In genomic region chr17:40539711-40540411, GRCh38 we compare ENCODE assay signal across 13 cellular contexts. TPM values are rescaled to one million over a fixed set of nuclear protein-coding genes. Genes with fewer than 3 reads are reported as not detected.
DNase-seq lines count a peak whose midpoint lies in the region; ATAC-seq, FAIRE-seq and TF ChIP-seq lines count a peak whose summit lies in the region.
"Had no signal": no experiment of that assay in that cellular context is flagged by ENCODE, and none has a peak within 500 bp of the region (broad histone marks: within the 10 kb centered on the region; RNA-seq: fewer than 3 reads in every experiment).

No MANE protein-coding gene starts in this region.

- DNase-seq in HFFc6 (no peak), kidney (peak; percentile 41), spleen (peak; percentile 58), substantia nigra (lab: John Stamatoyannopoulos, UW) (no peak), kidney tubule cell (ENCODE audit: low spot score) (no peak), DMS153 treated with DMSO at 0.1 percent for 48 hours (lab: John Stamatoyannopoulos, UW; ENCODE audit: unreplicated experiment) (no peak)
- DNase-seq in activated T-helper 1 cell treated with anti-CD3 and anti-CD28 coated beads, Interleukin-12 subunit alpha, Interleukin-12 subunit beta, Interleukin-2, Interleukin-4 antibody, amounts not matched to agents 30 ng/mL and 10 ng/mL and 1 ng/mL, durations not matched to agents 14 hours and 24 hours and 36 hours (ENCODE audit: low spot score) = no peak
- DNase-seq: DMS79, NCI-H446, nucleus accumbens, SK-N-SH had no signal

- H3K4me3 ChIP-seq in kidney (ENCODE audit: low read length in 2 of 2) = no peak overlapping the region
- H3K4me3 ChIP-seq in spleen = no peak overlapping the region

- peak overlapping the region; percentile 7; the same call in 1 of the 2 replicates for H3K27ac Mint-ChIP-seq in HFFc6
- peak overlapping the region; percentile 88 for H3K27ac Mint-ChIP-seq in activated T-helper 1 cell treated with anti-CD3 and anti-CD28 coated beads, Interleukin-12 subunit alpha, Interleukin-12 subunit beta, Interleukin-2, Interleukin-4 antibody, amounts not matched to agents 30 ng/mL and 10 ng/mL and 1 ng/mL, durations not matched to agents 14 hours and 24 hours and 36 hours

- 85 to 91% (median 86%) methylated on average over 8 to 9 of the region's 9 CpGs for WGBS in spleen, 5 donors

- no peak for TF ChIP-seq CTCF in HFFc6 (IDR thresholded peaks at IDR 0.05)
- no peak for TF ChIP-seq CTCF in kidney (IDR thresholded peaks at IDR 0.05; ENCODE audit: borderline replicate concordance, extremely low read depth, insufficient read depth)
- no peak for TF ChIP-seq CTCF in spleen (IDR thresholded peaks at IDR 0.05 in 8 of 11, conservative IDR thresholded peaks at IDR 0.05 in 3 of 11)

- peaks cover 38 to 55% of the 10 kb centered on the region in 2 donors for H3K4me1 ChIP-seq in kidney (ENCODE audit: control insufficient read depth in 1 of 2, insufficient read depth in 1 of 2, low read depth in 1 of 2, low read length in 2 of 2)
- peaks cover 54 to 98% (median 85%) of the 10 kb centered on the region in 6 donors for H3K4me1 ChIP-seq in spleen

- no peak overlapping the region for H3K9ac ChIP-seq in kidney (ENCODE audit: low read length in 2 of 2)
- H3K9ac ChIP-seq: SK-N-SH had no signal

- no peaks in the 10 kb centered on the region for H3K9me3 Mint-ChIP-seq in HFFc6
- H3K9me3 Mint-ChIP-seq in activated T-helper 1 cell treated with anti-CD3 and anti-CD28 coated beads, Interleukin-12 subunit alpha, Interleukin-12 subunit beta, Interleukin-2, Interleukin-4 antibody, amounts not matched to agents 30 ng/mL and 10 ng/mL and 1 ng/mL, durations not matched to agents 14 hours and 24 hours and 36 hours = no peaks in the 10 kb centered on the region

- H3K9me3 ChIP-seq in kidney (ENCODE audit: control insufficient read depth in 1 of 2, low read length in 2 of 2) (no peaks in the 10 kb centered on the region), spleen (no peaks in the 10 kb centered on the region)
- H3K9me3 ChIP-seq: SK-N-SH had no signal

- H3K36me3 ChIP-seq in kidney (ENCODE audit: control insufficient read depth in 1 of 2, insufficient read depth in 2 of 2, low read length in 2 of 2) (no peaks in the 10 kb centered on the region), spleen (no peaks in the 10 kb centered on the region)

- H3K4me3 Mint-ChIP-seq in HFFc6 = no peak overlapping the region
- H3K4me3 Mint-ChIP-seq in activated T-helper 1 cell treated with anti-CD3 and anti-CD28 coated beads, Interleukin-12 subunit alpha, Interleukin-12 subunit beta, Interleukin-2, Interleukin-4 antibody, amounts not matched to agents 30 ng/mL and 10 ng/mL and 1 ng/mL, durations not matched to agents 14 hours and 24 hours and 36 hours = peak overlapping the region; percentile 61

- H3K27ac ChIP-seq in kidney (ENCODE audit: low read depth in 2 of 2, low read length in 2 of 2) (peak overlapping the region; percentile 36 to 62), spleen (peak overlapping the region in 7 of 8 donors; percentile 85 to 91 (median 88)), substantia nigra (ENCODE audit: low read depth, low read length, poor library complexity, severe bottlenecking) (no peak overlapping the region)

- no peak for ATAC-seq in GM18505 (IDR thresholded peaks at IDR 0.05; ENCODE audit: unreplicated experiment)

- intact Hi-C loops in activated T-helper 1 cell treated with anti-CD3 and anti-CD28 coated beads, Interleukin-12 subunit alpha, Interleukin-12 subunit beta, Interleukin-2, Interleukin-4 antibody, amounts not matched to agents 30 ng/mL and 10 ng/mL and 1 ng/mL, durations not matched to agents 14 hours and 24 hours and 36 hours (cut with micrococcal nuclease) = loop anchor here (2.0 to 10.0 kb wide), 5 partner anchors 59 to 1127 kb away; partner anchors contain the start of genes CDC6 and WIPF2
- intact Hi-C loops in kidney (cut with DNase I) (loop anchor here (10.0 kb wide), 1 partner anchor 95 kb away; the partner anchor contains the start of gene IGFBP4), spleen (cut with DNase I; ENCODE audit: low total_unique reads) (loop anchor here (10.0 kb wide), 2 partner anchors 145 to 235 kb away; partner anchors contain the start of gene RARA)

- no peak for FAIRE-seq in kidney (lab: Jason Lieb, UNC)
- FAIRE-seq: GM18507 had no signal

- no peaks in the 10 kb centered on the region for H3K36me3 Mint-ChIP-seq in HFFc6 (ENCODE audit: low read depth)
- peaks cover 13% of the 10 kb centered on the region for H3K36me3 Mint-ChIP-seq in activated T-helper 1 cell treated with anti-CD3 and anti-CD28 coated beads, Interleukin-12 subunit alpha, Interleukin-12 subunit beta, Interleukin-2, Interleukin-4 antibody, amounts not matched to agents 30 ng/mL and 10 ng/mL and 1 ng/mL, durations not matched to agents 14 hours and 24 hours and 36 hours (ENCODE audit: low read depth)

- peaks cover 52% of the 10 kb centered on the region for H3K4me1 Mint-ChIP-seq in HFFc6 (ENCODE audit: low read depth)
- peaks cover 83% of the 10 kb centered on the region for H3K4me1 Mint-ChIP-seq in activated T-helper 1 cell treated with anti-CD3 and anti-CD28 coated beads, Interleukin-12 subunit alpha, Interleukin-12 subunit beta, Interleukin-2, Interleukin-4 antibody, amounts not matched to agents 30 ng/mL and 10 ng/mL and 1 ng/mL, durations not matched to agents 14 hours and 24 hours and 36 hours (ENCODE audit: low read depth)

- H3K27me3 ChIP-seq in spleen (replicated peaks in 1 of 7) = no peaks in the 10 kb centered on the region

- no peak for TF ChIP-seq POLR2A in spleen (IDR thresholded peaks at IDR 0.05)
- no peak for TF ChIP-seq POLR2A in GM18505 (IDR thresholded peaks at IDR 0.05; ENCODE audit: borderline replicate concordance, extremely low read depth, insufficient read depth, insufficient read length)

- H3K27me3 Mint-ChIP-seq in HFFc6 (ENCODE audit: insufficient read depth) = no peaks in the 10 kb centered on the region; the same call in 1 of the 2 replicates
- no peaks in the 10 kb centered on the region for H3K27me3 Mint-ChIP-seq in activated T-helper 1 cell treated with anti-CD3 and anti-CD28 coated beads, Interleukin-12 subunit alpha, Interleukin-12 subunit beta, Interleukin-2, Interleukin-4 antibody, amounts not matched to agents 30 ng/mL and 10 ng/mL and 1 ng/mL, durations not matched to agents 14 hours and 24 hours and 36 hours (ENCODE audit: insufficient read depth)

RNA-seq across cellular contexts. Expression of gene CCR7, which starts 25.4 kb away (rescaled TPM):
- not detected for total RNA-seq in HFFc6 (2021; fragmentation: NEBNext Ultra II Directional; extraction: Animal tissue kit (Norgen Biotek cat#: 25700))
- 165 and 166 TPM in 2 replicates for total RNA-seq in activated T-helper 1 cell treated with anti-CD3 and anti-CD28 coated beads, Interleukin-12 subunit alpha, Interleukin-12 subunit beta, Interleukin-2, Interleukin-4 antibody, amounts not matched to agents 30 ng/mL and 10 ng/mL and 1 ng/mL, durations not matched to agents 14 hours and 24 hours and 36 hours
- total RNA-seq in kidney (7.1 TPM), spleen (10 to 100 TPM; 31.9 to 77.4 (median 49.9) TPM)
- polyA plus RNA-seq in kidney (ENCODE audit: insufficient read depth, low read depth, low replicate concordance) (0.17 TPM), spleen (10 to 100 TPM; 29.0 to 79.1 (median 63.5) TPM)
- polyA plus RNA-seq: SK-N-SH had no signal

RNA-seq across cellular contexts. Expression of gene TNS4, which starts 38.4 kb away (rescaled TPM):
- total RNA-seq in HFFc6 (2021; fragmentation: NEBNext Ultra II Directional; extraction: Animal tissue kit (Norgen Biotek cat#: 25700)) = under 1 TPM in 1 of 6 experiments, not detected in 5; 0.17 TPM
- total RNA-seq in activated T-helper 1 cell treated with anti-CD3 and anti-CD28 coated beads, Interleukin-12 subunit alpha, Interleukin-12 subunit beta, Interleukin-2, Interleukin-4 antibody, amounts not matched to agents 30 ng/mL and 10 ng/mL and 1 ng/mL, durations not matched to agents 14 hours and 24 hours and 36 hours = 14.5 and 15.5 TPM in 2 replicates
- total RNA-seq in kidney (0.31 TPM), spleen (1 to 10 TPM in 1 of 7 donors, under 1 TPM in 5, not detected in 1; 0.14 to 1.3 (median 0.41) TPM)
- polyA plus RNA-seq in kidney (ENCODE audit: insufficient read depth, low read depth, low replicate concordance) (2.2 TPM), spleen (under 1 TPM; 0.15 to 0.45 (median 0.21) TPM)
- polyA plus RNA-seq: SK-N-SH had no signal

Comparison
In these comparisons a context has a peak if more than half of its experiments do, and no peak if none do; other contexts are left out.
1. DNase-seq: peak in kidney (single experiment) and spleen (single experiment); none in HFFc6 (single experiment), activated T-helper 1 cell treated with anti-CD3 and anti-CD28 coated beads, Interleukin-12 subunit alpha, Interleukin-12 subunit beta, Interleukin-2, Interleukin-4 antibody, amounts not matched to agents 30 ng/mL and 10 ng/mL and 1 ng/mL, durations not matched to agents 14 hours and 24 hours and 36 hours (single experiment), substantia nigra (0 of 49), kidney tubule cell (single experiment) and DMS153 treated with DMSO at 0.1 percent for 48 hours (single experiment).